Comparison of ENCODE assay signal across 6 cellular contexts in genomic region chr3:134564991-134565390, GRCh38.
"Had no signal": no experiment of that assay in that cellular context is flagged by ENCODE, and none has a peak within 500 bp of the region (broad histone marks: within the 10 kb centered on the region; RNA-seq: fewer than 3 reads in every experiment).

No MANE protein-coding gene starts in this region.

- H3K4me2 ChIP-seq: GM23338 had no signal

- H3K27ac Mint-ChIP-seq: GM23338 had no signal

- ATAC-seq: GM23338, K562 had no signal

- DNase-seq: H9, HCEC 1CT, IMR-90, KG1 had no signal

- H3K4me3 Mint-ChIP-seq: GM23338, H9 had no signal

- H2AFZ ChIP-seq: GM23338 had no signal

- H3K4me3 ChIP-seq: GM23338, K562 had no signal
